Comparison of ENCODE assay signal across 9 cellular contexts in the genomic region with DNA sequence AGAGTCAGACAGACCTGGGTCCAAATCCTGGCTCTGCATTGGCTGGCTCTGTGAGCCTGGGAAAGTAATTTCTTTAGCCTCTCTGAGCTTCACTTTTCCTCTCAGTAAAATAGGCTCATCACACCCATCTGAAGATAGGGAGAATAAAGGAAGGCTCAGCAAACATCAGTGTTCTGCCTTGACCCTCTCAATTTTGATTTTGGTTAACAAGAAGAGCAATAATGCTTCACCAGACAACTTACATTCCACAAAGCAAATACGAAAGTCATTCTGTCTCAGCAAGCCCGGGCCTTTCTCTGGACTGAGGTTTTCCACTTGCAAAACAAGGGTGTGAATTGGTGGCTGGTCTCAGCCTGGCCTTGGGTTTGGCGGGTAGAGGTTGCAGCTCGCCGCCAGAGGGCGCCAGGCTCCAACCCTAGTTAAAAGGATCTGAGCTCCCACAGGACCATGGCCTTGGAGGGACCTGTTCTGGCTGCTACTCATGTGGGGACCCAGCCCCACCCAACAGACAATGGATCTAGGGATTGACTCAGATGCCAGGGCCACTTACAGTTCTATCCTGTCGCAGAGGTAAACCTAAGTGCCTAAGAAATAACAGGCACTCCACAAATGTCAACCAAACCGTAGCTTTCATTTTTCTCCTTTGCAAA. TPM values are rescaled to one million over a fixed set of nuclear protein-coding genes. Genes with fewer than 3 reads are reported as not detected.
A peak's percentile ranks its signal among the peaks of the same experiment; 100 is the strongest.
DNase-seq lines count a peak whose midpoint lies in the region; ATAC-seq and TF ChIP-seq lines count a peak whose summit lies in the region.
"Had no signal": no experiment of that assay in that cellular context is flagged by ENCODE, and none has a peak within 500 bp of the region (broad histone marks: within the 10 kb centered on the region; RNA-seq: fewer than 3 reads in every experiment).

No MANE protein-coding gene starts in this region.

- H3K36me3 Mint-ChIP-seq in activated CD4-positive, alpha-beta memory T cell treated with anti-CD3 and anti-CD28 coated beads, Interleukin-2, amount 10 ng/mL, durations not matched to agents 7 days and 5 days (ENCODE audit: low read depth) = no peaks in the 10 kb centered on the region

- TF ChIP-seq CTCF in dorsolateral prefrontal cortex (IDR thresholded peaks at IDR 0.05 in 54 of 56, conservative IDR thresholded peaks at IDR 0.05 in 2 of 56; ENCODE audit: low read depth in 1 of 56, partially characterized antibody in 56 of 56) = peak; percentile 71 to 98 (median 93)

- H3K4me3 Mint-ChIP-seq in activated CD4-positive, alpha-beta memory T cell treated with anti-CD3 and anti-CD28 coated beads, Interleukin-2, amount 10 ng/mL, durations not matched to agents 7 days and 5 days = no peak overlapping the region
- H3K4me3 Mint-ChIP-seq: T-helper 1 cell treated with Interleukin-12 subunit alpha and Interleukin-12 subunit beta and Interleukin-4 antibody, amounts not matched to agents 30 μg/mL and 1 μg/mL, for 36 hours had no signal

- in situ Hi-C loops in Caki2 (cut with HindIII; ENCODE audit: low pct_unique_long_range_greater_than_20kb, low sequenced_read_pairs) = no loop called here

- H3K27me3 Mint-ChIP-seq in activated CD4-positive, alpha-beta memory T cell treated with anti-CD3 and anti-CD28 coated beads, Interleukin-2, amount 10 ng/mL, durations not matched to agents 7 days and 5 days = peaks cover 5% of the 10 kb centered on the region

- H3K9me3 Mint-ChIP-seq in activated CD4-positive, alpha-beta memory T cell treated with anti-CD3 and anti-CD28 coated beads, Interleukin-2, amount 10 ng/mL, durations not matched to agents 7 days and 5 days = no peaks in the 10 kb centered on the region
- H3K9me3 Mint-ChIP-seq: T-helper 1 cell treated with Interleukin-12 subunit alpha and Interleukin-12 subunit beta and Interleukin-4 antibody, amounts not matched to agents 30 μg/mL and 1 μg/mL, for 36 hours had no signal

- DNase-seq in Caki2 (ENCODE audit: low read depth) = peak; percentile 65
- DNase-seq in NCI-H82 (lab: John Stamatoyannopoulos, UW) = peak; percentile 94
- peak; percentile 83 for DNase-seq in activated CD4-positive, alpha-beta memory T cell treated with anti-CD3 and anti-CD28 coated beads, Interleukin-2, amount 10 ng/mL, durations not matched to agents 7 days and 5 days
- DNase-seq in dorsolateral prefrontal cortex = peak; percentile 77 to 89 (median 83)
- DNase-seq in lung microvascular endothelial cell (ENCODE audit: low read depth in 2 of 2) = peak; percentile 76 to 84
- DNase-seq in stimulated activated CD8-positive, alpha-beta memory T cell treated with anti-CD3 and anti-CD28 coated beads, Interleukin-12 subunit alpha, Interleukin-12 subunit beta, amount 100 ng/mL, for 4 hours (ENCODE audit: low read depth) = peak; percentile 48

- peaks cover 0 to 7% (median 0%) of the 10 kb centered on the region in 45 donors for H3K27me3 ChIP-seq in dorsolateral prefrontal cortex

- H3K27ac ChIP-seq in dorsolateral prefrontal cortex = peak overlapping the region in 1 of 59 donors; percentile 18

- peaks cover 20% of the 10 kb centered on the region for H3K4me1 Mint-ChIP-seq in activated CD4-positive, alpha-beta memory T cell treated with anti-CD3 and anti-CD28 coated beads, Interleukin-2, amount 10 ng/mL, durations not matched to agents 7 days and 5 days

- CTCF ChIA-PET in activated CD4-positive, alpha-beta memory T cell treated with anti-CD3 and anti-CD28 coated beads, Interleukin-2, amount 10 ng/mL, durations not matched to agents 7 days and 5 days (lab: Charles Lee) = interaction anchor here (0.6 to 3.1 kb wide), 38 partner anchors 10 to 276 kb away, joined by 3 to 55 read pairs (median 5); partner anchors contain the start of genes HDAC5, LSM12, MPP2 and TMEM101

- POLR2A ChIA-PET in activated CD4-positive, alpha-beta memory T cell treated with anti-CD3 and anti-CD28 coated beads, Interleukin-2, amount 10 ng/mL, durations not matched to agents 7 days and 5 days (lab: Charles Lee) = interaction anchor here (1.0 to 1.2 kb wide), 3 partner anchors 14 to 224 kb away, joined by 3 read pairs; partner anchors contain the start of gene TMEM101

- H3K4me3 ChIP-seq in dorsolateral prefrontal cortex = no peak overlapping the region

- ATAC-seq in HG03342 (IDR thresholded peaks at IDR 0.05; ENCODE audit: unreplicated experiment) (peak; percentile 46), GM21360 (IDR thresholded peaks at IDR 0.05; ENCODE audit: unreplicated experiment) (no peak)

- H3K27ac Mint-ChIP-seq in activated CD4-positive, alpha-beta memory T cell treated with anti-CD3 and anti-CD28 coated beads, Interleukin-2, amount 10 ng/mL, durations not matched to agents 7 days and 5 days = no peak overlapping the region
- H3K27ac Mint-ChIP-seq: T-helper 1 cell treated with Interleukin-12 subunit alpha and Interleukin-12 subunit beta and Interleukin-4 antibody, amounts not matched to agents 30 μg/mL and 1 μg/mL, for 36 hours had no signal

- intact Hi-C loops in dorsolateral prefrontal cortex (cut with DNase I) = loop anchor here (2.0 to 10.0 kb wide), 4 partner anchors 33 to 221 kb away; no protein-coding TSS in a partner anchor

RNA-seq across cellular contexts. Expression of gene PPY, which starts 1.6 kb away (rescaled TPM):
- not detected in 2 replicates for total RNA-seq in Caki2 (2014; rRNA removed; shearing (Covaris generic); ENCODE audit: low replicate concordance)
- total RNA-seq in activated CD4-positive, alpha-beta memory T cell treated with anti-CD3 and anti-CD28 coated beads, Interleukin-2, amount 10 ng/mL, durations not matched to agents 7 days and 5 days = not detected
- total RNA-seq in dorsolateral prefrontal cortex (not detected), lung microvascular endothelial cell (not detected in 2 replicates)

RNA-seq across cellular contexts. Expression of gene PYY, which starts 9.8 kb away (rescaled TPM):
- total RNA-seq in Caki2 (2014; rRNA removed; shearing (Covaris generic); ENCODE audit: low replicate concordance) = not detected in 2 replicates
- total RNA-seq in activated CD4-positive, alpha-beta memory T cell treated with anti-CD3 and anti-CD28 coated beads, Interleukin-2, amount 10 ng/mL, durations not matched to agents 7 days and 5 days = not detected
- total RNA-seq in dorsolateral prefrontal cortex (1 to 10 TPM in 2 of 120 experiments, under 1 TPM in 7, not detected in 111; 0.29 to 1.1 (median 0.59) TPM), lung microvascular endothelial cell (not detected in 2 replicates)

RNA-seq across cellular contexts. Expression of gene MPP2, which starts 36.6 kb away (rescaled TPM):
- 4.8 and 8.1 TPM in 2 replicates for total RNA-seq in Caki2 (2014; rRNA removed; shearing (Covaris generic); ENCODE audit: low replicate concordance)
- under 1 TPM; 0.48 to 0.65 TPM for total RNA-seq in activated CD4-positive, alpha-beta memory T cell treated with anti-CD3 and anti-CD28 coated beads, Interleukin-2, amount 10 ng/mL, durations not matched to agents 7 days and 5 days
- total RNA-seq in dorsolateral prefrontal cortex = 10 to 100 TPM; 41.7 to 92.6 (median 64.0) TPM
- total RNA-seq in lung microvascular endothelial cell = under 0.01 TPM in 2 replicates
